Comparison of ENCODE assay signal across 1 cellular context in the genomic region with DNA sequence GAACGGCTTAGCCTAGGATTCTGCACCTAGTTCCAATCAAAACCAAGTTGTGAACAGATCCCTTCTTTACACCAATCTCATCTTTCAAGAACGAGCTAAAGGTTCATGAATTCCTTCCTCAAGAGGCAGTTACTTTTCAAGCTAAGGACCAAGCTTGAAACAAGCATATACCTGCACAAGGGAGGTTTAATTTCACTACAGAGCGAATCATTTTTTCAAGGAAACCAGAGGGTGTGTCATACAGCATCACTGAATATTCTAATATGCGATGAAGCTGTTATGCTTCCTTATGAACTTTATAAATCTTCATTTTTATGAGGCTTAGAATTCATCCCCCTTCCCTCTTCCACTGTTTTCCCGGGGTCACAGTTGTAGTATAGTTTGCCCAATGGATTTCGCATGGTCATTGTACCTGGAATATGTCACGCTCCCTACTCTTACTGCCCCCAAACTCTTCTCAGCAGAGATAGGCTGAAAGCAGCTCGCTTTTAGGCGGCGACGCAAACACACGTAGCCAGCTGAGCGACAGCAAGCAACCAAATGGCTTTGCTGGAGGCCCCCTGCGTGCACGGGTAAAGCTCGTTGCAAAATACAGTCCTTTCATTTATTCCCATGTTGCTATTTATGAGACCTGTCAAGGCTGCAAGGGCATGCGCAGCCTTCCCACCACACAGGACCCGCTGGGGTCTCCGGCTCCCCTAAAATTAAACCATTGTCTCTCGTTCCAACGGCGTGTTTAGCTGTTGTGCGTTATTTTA.
TF ChIP-seq lines count a peak whose summit lies in the region.

No MANE protein-coding gene starts in this region.

TF ChIP-seq in K562, 482 proteins besides CTCF, POLR2A, EP300 and RAD21 (continued from another document and continues in another):
- TF ChIP-seq, protein P1, sequence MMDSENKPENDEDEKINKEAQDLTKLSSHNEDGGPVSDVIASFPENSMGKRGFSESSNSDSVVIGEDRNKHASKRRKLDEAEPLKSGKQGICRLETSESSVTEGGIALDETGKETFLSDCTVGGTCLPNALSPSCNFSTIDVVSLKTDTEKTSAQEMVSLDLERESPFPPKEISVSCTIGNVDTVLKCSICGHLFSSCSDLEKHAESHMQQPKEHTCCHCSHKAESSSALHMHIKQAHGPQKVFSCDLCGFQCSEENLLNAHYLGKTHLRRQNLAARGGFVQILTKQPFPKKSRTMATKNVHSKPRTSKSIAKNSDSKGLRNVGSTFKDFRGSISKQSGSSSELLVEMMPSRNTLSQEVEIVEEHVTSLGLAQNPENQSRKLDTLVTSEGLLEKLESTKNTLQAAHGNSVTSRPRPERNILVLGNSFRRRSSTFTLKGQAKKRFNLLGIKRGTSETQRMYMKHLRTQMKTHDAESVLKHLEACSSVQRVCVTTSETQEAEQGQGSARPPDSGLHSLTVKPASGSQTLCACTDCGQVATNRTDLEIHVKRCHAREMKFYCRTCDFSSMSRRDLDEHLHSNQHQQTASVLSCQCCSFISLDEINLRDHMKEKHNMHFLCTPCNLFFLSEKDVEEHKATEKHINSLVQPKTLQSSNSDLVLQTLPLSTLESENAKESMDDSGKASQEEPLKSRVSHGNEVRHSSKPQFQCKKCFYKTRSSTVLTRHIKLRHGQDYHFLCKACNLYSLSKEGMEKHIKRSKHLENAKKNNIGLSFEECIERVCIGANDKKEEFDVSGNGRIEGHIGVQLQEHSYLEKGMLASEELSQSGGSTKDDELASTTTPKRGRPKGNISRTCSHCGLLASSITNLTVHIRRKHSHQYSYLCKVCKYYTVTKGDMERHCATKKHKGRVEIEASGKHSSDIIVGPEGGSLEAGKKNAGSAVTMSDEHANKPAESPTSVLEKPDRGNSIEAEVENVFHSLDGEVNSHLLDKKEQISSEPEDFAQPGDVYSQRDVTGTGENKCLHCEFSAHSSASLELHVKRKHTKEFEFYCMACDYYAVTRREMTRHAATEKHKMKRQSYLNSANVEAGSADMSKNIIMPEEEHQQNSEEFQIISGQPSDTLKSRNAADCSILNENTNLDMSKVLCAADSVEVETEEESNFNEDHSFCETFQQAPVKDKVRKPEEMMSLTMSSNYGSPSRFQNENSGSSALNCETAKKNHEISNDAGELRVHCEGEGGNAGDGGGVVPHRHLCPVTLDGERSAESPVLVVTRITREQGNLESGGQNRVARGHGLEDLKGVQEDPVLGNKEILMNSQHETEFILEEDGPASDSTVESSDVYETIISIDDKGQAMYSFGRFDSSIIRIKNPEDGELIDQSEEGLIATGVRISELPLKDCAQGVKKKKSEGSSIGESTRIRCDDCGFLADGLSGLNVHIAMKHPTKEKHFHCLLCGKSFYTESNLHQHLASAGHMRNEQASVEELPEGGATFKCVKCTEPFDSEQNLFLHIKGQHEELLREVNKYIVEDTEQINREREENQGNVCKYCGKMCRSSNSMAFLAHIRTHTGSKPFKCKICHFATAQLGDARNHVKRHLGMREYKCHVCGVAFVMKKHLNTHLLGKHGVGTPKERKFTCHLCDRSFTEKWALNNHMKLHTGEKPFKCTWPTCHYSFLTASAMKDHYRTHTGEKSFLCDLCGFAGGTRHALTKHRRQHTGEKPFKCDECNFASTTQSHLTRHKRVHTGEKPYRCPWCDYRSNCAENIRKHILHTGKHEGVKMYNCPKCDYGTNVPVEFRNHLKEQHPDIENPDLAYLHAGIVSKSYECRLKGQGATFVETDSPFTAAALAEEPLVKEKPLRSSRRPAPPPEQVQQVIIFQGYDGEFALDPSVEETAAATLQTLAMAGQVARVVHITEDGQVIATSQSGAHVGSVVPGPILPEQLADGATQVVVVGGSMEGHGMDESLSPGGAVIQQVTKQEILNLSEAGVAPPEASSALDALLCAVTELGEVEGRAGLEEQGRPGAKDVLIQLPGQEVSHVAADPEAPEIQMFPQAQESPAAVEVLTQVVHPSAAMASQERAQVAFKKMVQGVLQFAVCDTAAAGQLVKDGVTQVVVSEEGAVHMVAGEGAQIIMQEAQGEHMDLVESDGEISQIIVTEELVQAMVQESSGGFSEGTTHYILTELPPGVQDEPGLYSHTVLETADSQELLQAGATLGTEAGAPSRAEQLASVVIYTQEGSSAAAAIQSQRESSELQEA (IDR thresholded peaks at IDR 0.05; ENCODE audit: low read depth), result no peak
- no peak for TF ChIP-seq TARDBP (IDR thresholded peaks at IDR 0.05)
- TF ChIP-seq, protein P2, sequence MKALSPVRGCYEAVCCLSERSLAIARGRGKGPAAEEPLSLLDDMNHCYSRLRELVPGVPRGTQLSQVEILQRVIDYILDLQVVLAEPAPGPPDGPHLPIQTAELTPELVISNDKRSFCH (CRISPR knock-in tag; IDR thresholded peaks at IDR 0.05), result no peak
- TF ChIP-seq, protein P2 (tag; IDR thresholded peaks at IDR 0.05), result no peak
- TF ChIP-seq ELF1 (tag; IDR thresholded peaks at IDR 0.05), result no peak
- TF ChIP-seq, protein P3, sequence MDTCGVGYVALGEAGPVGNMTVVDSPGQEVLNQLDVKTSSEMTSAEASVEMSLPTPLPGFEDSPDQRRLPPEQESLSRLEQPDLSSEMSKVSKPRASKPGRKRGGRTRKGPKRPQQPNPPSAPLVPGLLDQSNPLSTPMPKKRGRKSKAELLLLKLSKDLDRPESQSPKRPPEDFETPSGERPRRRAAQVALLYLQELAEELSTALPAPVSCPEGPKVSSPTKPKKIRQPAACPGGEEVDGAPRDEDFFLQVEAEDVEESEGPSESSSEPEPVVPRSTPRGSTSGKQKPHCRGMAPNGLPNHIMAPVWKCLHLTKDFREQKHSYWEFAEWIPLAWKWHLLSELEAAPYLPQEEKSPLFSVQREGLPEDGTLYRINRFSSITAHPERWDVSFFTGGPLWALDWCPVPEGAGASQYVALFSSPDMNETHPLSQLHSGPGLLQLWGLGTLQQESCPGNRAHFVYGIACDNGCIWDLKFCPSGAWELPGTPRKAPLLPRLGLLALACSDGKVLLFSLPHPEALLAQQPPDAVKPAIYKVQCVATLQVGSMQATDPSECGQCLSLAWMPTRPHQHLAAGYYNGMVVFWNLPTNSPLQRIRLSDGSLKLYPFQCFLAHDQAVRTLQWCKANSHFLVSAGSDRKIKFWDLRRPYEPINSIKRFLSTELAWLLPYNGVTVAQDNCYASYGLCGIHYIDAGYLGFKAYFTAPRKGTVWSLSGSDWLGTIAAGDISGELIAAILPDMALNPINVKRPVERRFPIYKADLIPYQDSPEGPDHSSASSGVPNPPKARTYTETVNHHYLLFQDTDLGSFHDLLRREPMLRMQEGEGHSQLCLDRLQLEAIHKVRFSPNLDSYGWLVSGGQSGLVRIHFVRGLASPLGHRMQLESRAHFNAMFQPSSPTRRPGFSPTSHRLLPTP (IDR thresholded peaks at IDR 0.05; ENCODE audit: borderline replicate concordance, extremely low read depth, insufficient read length), result no peak
- TF ChIP-seq, protein P4, sequence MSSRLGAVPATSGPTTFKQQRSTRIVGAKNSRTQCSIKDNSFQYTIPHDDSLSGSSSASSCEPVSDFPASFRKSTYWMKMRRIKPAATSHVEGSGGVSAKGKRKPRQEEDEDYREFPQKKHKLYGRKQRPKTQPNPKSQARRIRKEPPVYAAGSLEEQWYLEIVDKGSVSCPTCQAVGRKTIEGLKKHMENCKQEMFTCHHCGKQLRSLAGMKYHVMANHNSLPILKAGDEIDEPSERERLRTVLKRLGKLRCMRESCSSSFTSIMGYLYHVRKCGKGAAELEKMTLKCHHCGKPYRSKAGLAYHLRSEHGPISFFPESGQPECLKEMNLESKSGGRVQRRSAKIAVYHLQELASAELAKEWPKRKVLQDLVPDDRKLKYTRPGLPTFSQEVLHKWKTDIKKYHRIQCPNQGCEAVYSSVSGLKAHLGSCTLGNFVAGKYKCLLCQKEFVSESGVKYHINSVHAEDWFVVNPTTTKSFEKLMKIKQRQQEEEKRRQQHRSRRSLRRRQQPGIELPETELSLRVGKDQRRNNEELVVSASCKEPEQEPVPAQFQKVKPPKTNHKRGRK (tag; IDR thresholded peaks at IDR 0.05), result no peak
- TF ChIP-seq NRF1 (conservative IDR thresholded peaks at IDR 0.05 in 1 of 2, IDR thresholded peaks at IDR 0.05 in 1 of 2), result peak; percentile 58 to 74
- TF ChIP-seq, protein P5, sequence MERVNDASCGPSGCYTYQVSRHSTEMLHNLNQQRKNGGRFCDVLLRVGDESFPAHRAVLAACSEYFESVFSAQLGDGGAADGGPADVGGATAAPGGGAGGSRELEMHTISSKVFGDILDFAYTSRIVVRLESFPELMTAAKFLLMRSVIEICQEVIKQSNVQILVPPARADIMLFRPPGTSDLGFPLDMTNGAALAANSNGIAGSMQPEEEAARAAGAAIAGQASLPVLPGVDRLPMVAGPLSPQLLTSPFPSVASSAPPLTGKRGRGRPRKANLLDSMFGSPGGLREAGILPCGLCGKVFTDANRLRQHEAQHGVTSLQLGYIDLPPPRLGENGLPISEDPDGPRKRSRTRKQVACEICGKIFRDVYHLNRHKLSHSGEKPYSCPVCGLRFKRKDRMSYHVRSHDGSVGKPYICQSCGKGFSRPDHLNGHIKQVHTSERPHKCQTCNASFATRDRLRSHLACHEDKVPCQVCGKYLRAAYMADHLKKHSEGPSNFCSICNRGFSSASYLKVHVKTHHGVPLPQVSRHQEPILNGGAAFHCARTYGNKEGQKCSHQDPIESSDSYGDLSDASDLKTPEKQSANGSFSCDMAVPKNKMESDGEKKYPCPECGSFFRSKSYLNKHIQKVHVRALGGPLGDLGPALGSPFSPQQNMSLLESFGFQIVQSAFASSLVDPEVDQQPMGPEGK (CRISPR knock-in tag; IDR thresholded peaks at IDR 0.05; ENCODE audit: borderline replicate concordance), result no peak
- TF ChIP-seq CCAR2 (IDR thresholded peaks at IDR 0.05; ENCODE audit: low read depth, low read length), result no peak
- TF ChIP-seq ZNF12 (CRISPR knock-in tag; IDR thresholded peaks at IDR 0.05), result no peak
- no peak for TF ChIP-seq RUNX1 (IDR thresholded peaks at IDR 0.05; ENCODE audit: low read depth)
- TF ChIP-seq KLF10 (CRISPR knock-in tag; IDR thresholded peaks at IDR 0.05), result no peak
- TF ChIP-seq, protein P6, sequence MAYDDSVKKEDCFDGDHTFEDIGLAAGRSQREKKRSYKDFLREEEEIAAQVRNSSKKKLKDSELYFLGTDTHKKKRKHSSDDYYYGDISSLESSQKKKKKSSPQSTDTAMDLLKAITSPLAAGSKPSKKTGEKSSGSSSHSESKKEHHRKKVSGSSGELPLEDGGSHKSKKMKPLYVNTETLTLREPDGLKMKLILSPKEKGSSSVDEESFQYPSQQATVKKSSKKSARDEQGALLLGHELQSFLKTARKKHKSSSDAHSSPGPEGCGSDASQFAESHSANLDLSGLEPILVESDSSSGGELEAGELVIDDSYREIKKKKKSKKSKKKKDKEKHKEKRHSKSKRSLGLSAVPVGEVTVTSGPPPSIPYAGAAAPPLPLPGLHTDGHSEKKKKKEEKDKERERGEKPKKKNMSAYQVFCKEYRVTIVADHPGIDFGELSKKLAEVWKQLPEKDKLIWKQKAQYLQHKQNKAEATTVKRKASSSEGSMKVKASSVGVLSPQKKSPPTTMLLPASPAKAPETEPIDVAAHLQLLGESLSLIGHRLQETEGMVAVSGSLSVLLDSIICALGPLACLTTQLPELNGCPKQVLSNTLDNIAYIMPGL (CRISPR knock-in tag; IDR thresholded peaks at IDR 0.05), result no peak
- no peak for TF ChIP-seq SAP30 (IDR thresholded peaks at IDR 0.05; ENCODE audit: borderline replicate concordance, insufficient read depth, low read depth, low read length, poor library complexity, severe bottlenecking)
- no peak for TF ChIP-seq GTF2F1 (IDR thresholded peaks at IDR 0.05; ENCODE audit: low read depth, low read length)
- TF ChIP-seq, protein P7, sequence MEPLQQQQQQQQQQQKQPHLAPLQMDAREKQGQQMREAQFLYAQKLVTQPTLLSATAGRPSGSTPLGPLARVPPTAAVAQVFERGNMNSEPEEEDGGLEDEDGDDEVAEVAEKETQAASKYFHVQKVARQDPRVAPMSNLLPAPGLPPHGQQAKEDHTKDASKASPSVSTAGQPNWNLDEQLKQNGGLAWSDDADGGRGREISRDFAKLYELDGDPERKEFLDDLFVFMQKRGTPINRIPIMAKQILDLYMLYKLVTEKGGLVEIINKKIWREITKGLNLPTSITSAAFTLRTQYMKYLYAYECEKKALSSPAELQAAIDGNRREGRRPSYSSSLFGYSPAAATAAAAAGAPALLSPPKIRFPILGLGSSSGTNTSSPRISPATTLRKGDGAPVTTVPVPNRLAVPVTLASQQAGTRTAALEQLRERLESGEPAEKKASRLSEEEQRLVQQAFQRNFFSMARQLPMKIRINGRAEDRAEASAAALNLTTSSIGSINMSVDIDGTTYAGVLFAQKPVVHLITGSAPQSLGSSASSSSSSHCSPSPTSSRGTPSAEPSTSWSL (CRISPR knock-in tag; IDR thresholded peaks at IDR 0.05; ENCODE audit: borderline replicate concordance), result no peak
- TF ChIP-seq ZNF133 (CRISPR knock-in tag; IDR thresholded peaks at IDR 0.05), result no peak
- no peak for TF ChIP-seq ZNF143 (CRISPR knock-in tag; IDR thresholded peaks at IDR 0.05)
- TF ChIP-seq, protein P8, sequence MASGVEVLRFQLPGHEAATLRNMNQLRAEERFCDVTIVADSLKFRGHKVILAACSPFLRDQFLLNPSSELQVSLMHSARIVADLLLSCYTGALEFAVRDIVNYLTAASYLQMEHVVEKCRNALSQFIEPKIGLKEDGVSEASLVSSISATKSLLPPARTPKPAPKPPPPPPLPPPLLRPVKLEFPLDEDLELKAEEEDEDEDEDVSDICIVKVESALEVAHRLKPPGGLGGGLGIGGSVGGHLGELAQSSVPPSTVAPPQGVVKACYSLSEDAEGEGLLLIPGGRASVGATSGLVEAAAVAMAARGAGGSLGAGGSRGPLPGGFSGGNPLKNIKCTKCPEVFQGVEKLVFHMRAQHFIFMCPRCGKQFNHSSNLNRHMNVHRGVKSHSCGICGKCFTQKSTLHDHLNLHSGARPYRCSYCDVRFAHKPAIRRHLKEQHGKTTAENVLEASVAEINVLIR (CRISPR knock-in tag; IDR thresholded peaks at IDR 0.05), result peak; percentile 93
